In the genomic region with DNA sequence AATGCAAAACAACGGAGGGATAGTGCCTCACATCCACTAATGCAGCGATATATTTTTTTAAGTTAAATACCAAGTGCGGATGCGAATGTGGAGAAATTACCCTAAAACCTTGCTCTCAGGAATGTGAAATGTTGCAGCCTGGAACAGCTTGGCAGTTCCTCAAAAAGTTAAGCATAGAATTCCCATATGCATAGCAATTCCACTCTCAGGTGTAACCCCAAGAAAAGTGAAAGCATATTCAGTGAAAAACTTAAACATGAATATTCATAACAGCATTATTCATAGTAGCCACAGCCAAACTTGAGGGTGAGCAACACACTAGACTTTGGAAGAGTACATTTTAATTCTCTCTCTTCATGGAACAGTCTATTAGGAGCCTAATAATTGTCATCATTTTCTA, we compare ENCODE assay signal across 1 cellular context.
TF ChIP-seq lines count a peak whose summit lies in the region.

No MANE protein-coding gene starts in this region.

TF ChIP-seq in HCT116, 20 proteins besides CTCF, POLR2A, EP300 and RAD21 (continued from another document):
- TF ChIP-seq, protein P1, sequence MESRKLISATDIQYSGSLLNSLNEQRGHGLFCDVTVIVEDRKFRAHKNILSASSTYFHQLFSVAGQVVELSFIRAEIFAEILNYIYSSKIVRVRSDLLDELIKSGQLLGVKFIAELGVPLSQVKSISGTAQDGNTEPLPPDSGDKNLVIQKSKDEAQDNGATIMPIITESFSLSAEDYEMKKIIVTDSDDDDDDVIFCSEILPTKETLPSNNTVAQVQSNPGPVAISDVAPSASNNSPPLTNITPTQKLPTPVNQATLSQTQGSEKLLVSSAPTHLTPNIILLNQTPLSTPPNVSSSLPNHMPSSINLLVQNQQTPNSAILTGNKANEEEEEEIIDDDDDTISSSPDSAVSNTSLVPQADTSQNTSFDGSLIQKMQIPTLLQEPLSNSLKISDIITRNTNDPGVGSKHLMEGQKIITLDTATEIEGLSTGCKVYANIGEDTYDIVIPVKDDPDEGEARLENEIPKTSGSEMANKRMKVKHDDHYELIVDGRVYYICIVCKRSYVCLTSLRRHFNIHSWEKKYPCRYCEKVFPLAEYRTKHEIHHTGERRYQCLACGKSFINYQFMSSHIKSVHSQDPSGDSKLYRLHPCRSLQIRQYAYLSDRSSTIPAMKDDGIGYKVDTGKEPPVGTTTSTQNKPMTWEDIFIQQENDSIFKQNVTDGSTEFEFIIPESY (IDR thresholded peaks at IDR 0.05; ENCODE audit: extremely low read depth, insufficient replicate concordance, low read length): no peak
- TF ChIP-seq SRF (IDR thresholded peaks at IDR 0.05; ENCODE audit: low read depth) (no peak), CEBPB (IDR thresholded peaks at IDR 0.05; ENCODE audit: low read depth) (no peak), POLR2AphosphoS5 (IDR thresholded peaks at IDR 0.05; ENCODE audit: low read depth, low read length) (no peak), EGR1 (IDR thresholded peaks at IDR 0.05; ENCODE audit: low read depth) (no peak), EZH2 (IDR thresholded peaks at IDR 0.05) (no peak)
- TF ChIP-seq, protein P2, sequence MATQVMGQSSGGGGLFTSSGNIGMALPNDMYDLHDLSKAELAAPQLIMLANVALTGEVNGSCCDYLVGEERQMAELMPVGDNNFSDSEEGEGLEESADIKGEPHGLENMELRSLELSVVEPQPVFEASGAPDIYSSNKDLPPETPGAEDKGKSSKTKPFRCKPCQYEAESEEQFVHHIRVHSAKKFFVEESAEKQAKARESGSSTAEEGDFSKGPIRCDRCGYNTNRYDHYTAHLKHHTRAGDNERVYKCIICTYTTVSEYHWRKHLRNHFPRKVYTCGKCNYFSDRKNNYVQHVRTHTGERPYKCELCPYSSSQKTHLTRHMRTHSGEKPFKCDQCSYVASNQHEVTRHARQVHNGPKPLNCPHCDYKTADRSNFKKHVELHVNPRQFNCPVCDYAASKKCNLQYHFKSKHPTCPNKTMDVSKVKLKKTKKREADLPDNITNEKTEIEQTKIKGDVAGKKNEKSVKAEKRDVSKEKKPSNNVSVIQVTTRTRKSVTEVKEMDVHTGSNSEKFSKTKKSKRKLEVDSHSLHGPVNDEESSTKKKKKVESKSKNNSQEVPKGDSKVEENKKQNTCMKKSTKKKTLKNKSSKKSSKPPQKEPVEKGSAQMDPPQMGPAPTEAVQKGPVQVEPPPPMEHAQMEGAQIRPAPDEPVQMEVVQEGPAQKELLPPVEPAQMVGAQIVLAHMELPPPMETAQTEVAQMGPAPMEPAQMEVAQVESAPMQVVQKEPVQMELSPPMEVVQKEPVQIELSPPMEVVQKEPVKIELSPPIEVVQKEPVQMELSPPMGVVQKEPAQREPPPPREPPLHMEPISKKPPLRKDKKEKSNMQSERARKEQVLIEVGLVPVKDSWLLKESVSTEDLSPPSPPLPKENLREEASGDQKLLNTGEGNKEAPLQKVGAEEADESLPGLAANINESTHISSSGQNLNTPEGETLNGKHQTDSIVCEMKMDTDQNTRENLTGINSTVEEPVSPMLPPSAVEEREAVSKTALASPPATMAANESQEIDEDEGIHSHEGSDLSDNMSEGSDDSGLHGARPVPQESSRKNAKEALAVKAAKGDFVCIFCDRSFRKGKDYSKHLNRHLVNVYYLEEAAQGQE (IDR thresholded peaks at IDR 0.05; ENCODE audit: low read depth): no peak
- TF ChIP-seq, protein P3, sequence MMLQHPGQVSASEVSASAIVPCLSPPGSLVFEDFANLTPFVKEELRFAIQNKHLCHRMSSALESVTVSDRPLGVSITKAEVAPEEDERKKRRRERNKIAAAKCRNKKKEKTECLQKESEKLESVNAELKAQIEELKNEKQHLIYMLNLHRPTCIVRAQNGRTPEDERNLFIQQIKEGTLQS (IDR thresholded peaks at IDR 0.05): no peak
